Comparison of ENCODE assay signal across 8 cellular contexts in the genomic region with DNA sequence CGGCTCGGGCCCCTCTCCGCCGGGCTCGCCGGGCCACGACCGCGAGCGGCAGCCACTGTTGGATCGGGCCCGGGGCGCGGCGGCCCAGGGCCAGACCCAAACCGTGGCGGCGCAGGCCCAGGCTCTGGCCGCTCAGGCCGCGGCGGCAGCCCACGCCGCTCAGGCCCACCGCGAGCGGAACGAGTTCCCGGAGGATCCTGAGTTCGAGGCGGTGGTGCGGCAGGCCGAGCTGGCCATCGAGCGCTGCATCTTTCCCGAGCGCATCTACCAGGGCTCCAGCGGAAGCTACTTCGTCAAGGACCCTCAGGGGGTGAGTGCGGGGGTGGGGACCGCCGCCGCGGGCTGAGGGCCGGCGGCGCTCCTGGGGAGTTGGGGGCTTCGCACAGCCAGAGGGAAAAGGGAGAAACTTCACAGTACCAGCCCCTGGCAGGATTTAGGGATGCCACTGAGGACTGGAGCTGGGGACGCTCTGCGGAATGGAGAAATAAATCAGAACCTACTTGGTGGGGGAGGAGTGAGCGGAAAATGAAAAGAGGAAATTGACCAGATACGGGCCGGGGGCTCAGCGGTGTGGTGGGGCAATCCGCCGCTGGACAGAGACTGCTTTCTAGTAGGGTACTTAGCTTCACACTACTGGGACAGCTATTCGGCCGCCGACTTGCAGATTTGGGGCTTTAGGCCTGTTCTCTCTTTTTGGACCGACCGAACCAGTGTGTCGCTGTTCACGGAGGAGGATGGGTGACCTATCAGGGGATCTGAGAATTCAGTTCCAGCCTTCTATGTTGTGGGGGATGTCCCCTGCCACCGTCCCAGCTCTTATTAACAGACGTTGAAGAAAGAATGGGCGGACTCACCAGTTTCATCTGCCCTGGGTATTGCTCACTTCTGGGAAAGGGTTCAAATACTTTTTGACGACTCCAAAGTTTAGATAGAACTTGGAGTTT. TPM values are rescaled to one million over a fixed set of nuclear protein-coding genes. Genes with fewer than 3 reads are reported as not detected.
DNase-seq lines count a peak whose midpoint lies in the region; ATAC-seq and TF ChIP-seq lines count a peak whose summit lies in the region.

No MANE protein-coding gene starts in this region.

- H3K9me3 Mint-ChIP-seq in activated T-cell treated with anti-CD3 and anti-CD28 coated beads, Interleukin-2, amount 50 U/mL, for 72 hours, result no peaks in the 10 kb centered on the region

- H3K27me3 Mint-ChIP-seq in activated T-cell treated with anti-CD3 and anti-CD28 coated beads, Interleukin-2, amount 50 U/mL, for 72 hours (ENCODE audit: low read depth), result no peaks in the 10 kb centered on the region

- H3K4me2 ChIP-seq in GM23248 (ENCODE audit: unreplicated experiment), result peak overlapping the region; percentile 91

- peaks cover 26% of the 10 kb centered on the region for H3K4me1 Mint-ChIP-seq in activated T-cell treated with anti-CD3 and anti-CD28 coated beads, Interleukin-2, amount 50 U/mL, for 72 hours (ENCODE audit: low read depth)

- H4K20me1 ChIP-seq in GM23248 (ENCODE audit: insufficient read depth), result no peaks in the 10 kb centered on the region

- H3K9me3 ChIP-seq in GM23248 (ENCODE audit: low read depth), result no peaks in the 10 kb centered on the region
- H3K9me3 ChIP-seq in MG63, result no peaks in the 10 kb centered on the region
- H3K9me3 ChIP-seq in neutrophil, result no peaks in the 10 kb centered on the region

- H3K27ac ChIP-seq in GM23248 (peak overlapping the region; percentile 85), neutrophil (peak overlapping the region; percentile 84)

- H3K9ac ChIP-seq in GM23248, result peak overlapping the region; percentile 92

- H3K9me2 ChIP-seq in GM23248 (ENCODE audit: insufficient read depth), result no peaks in the 10 kb centered on the region

- H3F3A ChIP-seq in GM23248 (ENCODE audit: insufficient read depth), result peaks cover 22% of the 10 kb centered on the region

- peaks cover 53% of the 10 kb centered on the region for H3K79me2 ChIP-seq in GM23248 (ENCODE audit: insufficient read depth)

- peak overlapping the region; percentile 85 for H3K4me3 ChIP-seq in GM23248
- peak overlapping the region; percentile 83 for H3K4me3 ChIP-seq in MG63
- H3K4me3 ChIP-seq in neutrophil (ENCODE audit: low read depth in 1 of 2, low read length in 1 of 2), result peak overlapping the region; percentile 68 to 83

- ATAC-seq in activated T-cell treated with anti-CD3 and anti-CD28 coated beads, Interleukin-2, amount 50 U/mL, for 72 hours (replicated peaks in 1 of 2), result peak; percentile 4 to 38

- peak overlapping the region; percentile 87 to 88 for H3K4me3 Mint-ChIP-seq in activated T-cell treated with anti-CD3 and anti-CD28 coated beads, Interleukin-2, amount 50 U/mL, for 72 hours

- no peaks in the 10 kb centered on the region for H3K27me3 ChIP-seq in GM23248 (replicated peaks; ENCODE audit: insufficient read depth)
- no peaks in the 10 kb centered on the region for H3K27me3 ChIP-seq in MG63
- peaks cover 55% of the 10 kb centered on the region for H3K27me3 ChIP-seq in neutrophil

- WGBS in GM23248 (ENCODE audit: low coverage in 1 of 2, low lambda C conversion rate in 2 of 2, missing lambda C conversion rate in 2 of 2), 2 experiments, result 1% methylated on average over 62 to 67 of the region's 67 CpGs

- H3K4me1 ChIP-seq in GM23248 (ENCODE audit: insufficient read depth) (peaks cover 11% of the 10 kb centered on the region), neutrophil (ENCODE audit: control insufficient read depth in 1 of 2, insufficient read depth in 1 of 2, low read depth in 1 of 2, low read length in 1 of 2) (peaks cover 13% of the 10 kb centered on the region in 2 experiments)

- peaks cover 9% of the 10 kb centered on the region for H3K36me3 ChIP-seq in GM23248 (ENCODE audit: low read depth)
- peaks cover 25% of the 10 kb centered on the region for H3K36me3 ChIP-seq in MG63
- no peaks in the 10 kb centered on the region for H3K36me3 ChIP-seq in neutrophil

- H3K27ac Mint-ChIP-seq in activated T-cell treated with anti-CD3 and anti-CD28 coated beads, Interleukin-2, amount 50 U/mL, for 72 hours, result peak overlapping the region; percentile 89

- TF ChIP-seq CTCF in neutrophil (IDR thresholded peaks at IDR 0.05), result no peak

- in situ Hi-C loops in G401 (cut with HindIII; ENCODE audit: low sequenced_read_pairs), result no loop called here
- in situ Hi-C loops in GM23248 (cut with MboI), result no loop called here

- peak overlapping the region; percentile 50 for H2AFZ ChIP-seq in GM23248

- DNase-seq in G401 (ENCODE audit: low spot score) (peak; percentile 15), GM23248 (peak; percentile 91), MG63 (peak; percentile 38), germinal center (ENCODE audit: low spot score) (peak; percentile 39), middle frontal gyrus (ENCODE audit: extremely low spot score, low spot score) (no peak), NCI-H187 treated with DMSO at 0.1 percent for 48 hours (lab: John Stamatoyannopoulos, UW) (no peak)
- peak; percentile 15 to 46 for DNase-seq in activated T-cell treated with anti-CD3 and anti-CD28 coated beads, Interleukin-2, amount 50 U/mL, for 72 hours

- H3K36me3 Mint-ChIP-seq in activated T-cell treated with anti-CD3 and anti-CD28 coated beads, Interleukin-2, amount 50 U/mL, for 72 hours (ENCODE audit: insufficient read depth in 2 of 2), result no peaks in the 10 kb centered on the region

RNA-seq across cellular contexts. Expression of gene PI4K2A, which starts 0.7 kb away (rescaled TPM):
- 40.2 and 42.2 TPM in 2 replicates for total RNA-seq in G401 (2014; rRNA removed; shearing (Covaris generic))
- 23.1 and 28.7 TPM in 2 replicates for total RNA-seq in GM23248 (2014; rRNA removed; shearing (Covaris generic))
- 16.1 and 16.6 TPM in 2 replicates for polyA plus RNA-seq in GM23248 (2016; fragmentation: Nextera tagmentation; extraction: Ambion mirVana)
- total RNA-seq in MG63 (2014; rRNA removed; shearing (Covaris generic); ENCODE audit: low replicate concordance), result 25.8 and 28.1 TPM in 2 replicates
- total RNA-seq in activated T-cell treated with anti-CD3 and anti-CD28 coated beads, Interleukin-2, amount 50 U/mL, for 72 hours, result 10 to 100 TPM; 15.4 to 16.6 TPM

RNA-seq across cellular contexts. Expression of gene MORN4, which starts 7.8 kb away (rescaled TPM):
- total RNA-seq in G401 (2014; rRNA removed; shearing (Covaris generic)), result 15.6 and 18.8 TPM in 2 replicates
- 5.3 and 7.9 TPM in 2 replicates for total RNA-seq in GM23248 (2014; rRNA removed; shearing (Covaris generic))
- polyA plus RNA-seq in GM23248 (2016; fragmentation: Nextera tagmentation; extraction: Ambion mirVana), result 19.8 and 22.2 TPM in 2 replicates
- 5.7 and 7.0 TPM in 2 replicates for total RNA-seq in MG63 (2014; rRNA removed; shearing (Covaris generic); ENCODE audit: low replicate concordance)
- total RNA-seq in activated T-cell treated with anti-CD3 and anti-CD28 coated beads, Interleukin-2, amount 50 U/mL, for 72 hours, result 1 to 10 TPM; 4.4 to 7.6 TPM

RNA-seq across cellular contexts. Expression of gene AVPI1, which starts 45.9 kb away (rescaled TPM):
- total RNA-seq in G401 (2014; rRNA removed; shearing (Covaris generic)), result 19.1 and 24.4 TPM in 2 replicates
- 13.4 and 33.8 TPM in 2 replicates for total RNA-seq in GM23248 (2014; rRNA removed; shearing (Covaris generic))
- polyA plus RNA-seq in GM23248 (2016; fragmentation: Nextera tagmentation; extraction: Ambion mirVana), result 30.5 and 31.4 TPM in 2 replicates
- 14.2 and 20.0 TPM in 2 replicates for total RNA-seq in MG63 (2014; rRNA removed; shearing (Covaris generic); ENCODE audit: low replicate concordance)
- 1 to 10 TPM; 1.8 to 5.3 TPM for total RNA-seq in activated T-cell treated with anti-CD3 and anti-CD28 coated beads, Interleukin-2, amount 50 U/mL, for 72 hours

RNA-seq across cellular contexts. Expression of gene C10orf62, which starts 51.6 kb away (rescaled TPM):
- 0.24 TPM in 1 of 2 replicates, not detected in the other for total RNA-seq in G401 (2014; rRNA removed; shearing (Covaris generic))
- not detected in 2 replicates for total RNA-seq in GM23248 (2014; rRNA removed; shearing (Covaris generic))
- polyA plus RNA-seq in GM23248 (2016; fragmentation: Nextera tagmentation; extraction: Ambion mirVana), result not detected in 2 replicates
- not detected in 2 replicates for total RNA-seq in MG63 (2014; rRNA removed; shearing (Covaris generic); ENCODE audit: low replicate concordance)
- total RNA-seq in activated T-cell treated with anti-CD3 and anti-CD28 coated beads, Interleukin-2, amount 50 U/mL, for 72 hours, result not detected

RNA-seq across cellular contexts. Expression of gene HOGA1, which starts 57.0 kb away (rescaled TPM):
- total RNA-seq in G401 (2014; rRNA removed; shearing (Covaris generic)), result 8.0 and 8.1 TPM in 2 replicates
- total RNA-seq in GM23248 (2014; rRNA removed; shearing (Covaris generic)), result 0.22 TPM in 1 of 2 replicates, not detected in the other
- polyA plus RNA-seq in GM23248 (2016; fragmentation: Nextera tagmentation; extraction: Ambion mirVana), result 0.13 and 0.28 TPM in 2 replicates
- 5.0 and 6.7 TPM in 2 replicates for total RNA-seq in MG63 (2014; rRNA removed; shearing (Covaris generic); ENCODE audit: low replicate concordance)
- not detected for total RNA-seq in activated T-cell treated with anti-CD3 and anti-CD28 coated beads, Interleukin-2, amount 50 U/mL, for 72 hours

Comparison
In these comparisons a context has a peak if more than half of its experiments do, and no peak if none do; other contexts are left out.
1. DNase-seq: peak in G401 (single experiment), GM23248 (single experiment), MG63 (single experiment), activated T-cell treated with anti-CD3 and anti-CD28 coated beads, Interleukin-2, amount 50 U/mL, for 72 hours (2 of 2) and germinal center (single experiment); none in middle frontal gyrus (single experiment) and NCI-H187 treated with DMSO at 0.1 percent for 48 hours (single experiment).
2. Peak in every context shown above with its lines, with median percentiles within 50 percentile points of each other: H3K4me3 ChIP-seq.